In genomic region chr18:2924920-2925319, GRCh38 we compare ENCODE assay signal across 26 cellular contexts.
"Had no signal": no experiment of that assay in that cellular context is flagged by ENCODE, and none has a peak within 500 bp of the region (broad histone marks: within the 10 kb centered on the region; RNA-seq: fewer than 3 reads in every experiment).

No MANE protein-coding gene starts in this region.

- H3K27me3 Mint-ChIP-seq: naive thymus-derived CD8-positive, alpha-beta T cell; stimulated activated memory B cell treated with anti-CD40 and anti-IgM and Interleukin-4, amounts not matched to agents 10 μg/mL and 1 μg/mL and 100 μg/mL, for 72 hours; type B pancreatic cell had no signal

- H3K9me3 ChIP-seq: body of pancreas, left ventricle myocardium inferior, SJSA1, thoracic aorta had no signal

- ATAC-seq: body of pancreas; naive thymus-derived CD8-positive, alpha-beta T cell; sciatic nerve; stimulated activated memory B cell treated with anti-CD40 and anti-IgM and Interleukin-4, amounts not matched to agents 10 μg/mL and 1 μg/mL and 100 μg/mL, for 72 hours had no signal

- H3K4me3 ChIP-seq: body of pancreas, hepatocyte, left ventricle myocardium inferior, SJSA1, thoracic aorta had no signal

- H3K9me3 Mint-ChIP-seq: activated T-helper 1 cell treated with anti-CD3 and anti-CD28 coated beads, Interleukin-12 subunit alpha, Interleukin-12 subunit beta, Interleukin-2, Interleukin-4 antibody, amounts not matched to agents 30 ng/mL and 10 ng/mL and 1 ng/mL, durations not matched to agents 14 hours and 24 hours and 36 hours; immature natural killer cell; mesothelial cell of epicardium; naive thymus-derived CD8-positive, alpha-beta T cell; stimulated activated memory B cell treated with anti-CD40 and anti-IgM and Interleukin-4, amounts not matched to agents 10 μg/mL and 1 μg/mL and 100 μg/mL, for 72 hours; type B pancreatic cell had no signal

- DNase-seq: activated CD4-positive, alpha-beta T cell treated with anti-CD3 and anti-CD28 coated beads for 4 hours; activated CD4-positive, alpha-beta T cell treated with anti-CD3 and anti-CD28 coated beads, Interleukin-2, amount 50 U/mL, for 48 hours; activated CD4-positive, CD25-positive, alpha-beta regulatory T cell; activated gamma-delta T cell; anterior cingulate cortex; caudate nucleus; effector memory CD4-positive, alpha-beta T cell; foreskin melanocyte; glutamatergic neuron; immature natural killer cell; kidney glomerular epithelial cell; left ventricle myocardium inferior; mammary epithelial cell; naive thymus-derived CD8-positive, alpha-beta T cell; small intestine; stimulated activated CD4-positive, alpha-beta T cell treated with anti-CD3 and anti-CD28 coated beads, Interleukin-2, amount 100 ng/mL, for 24 hours; T1000 had no signal

- H3K4me1 ChIP-seq: body of pancreas, SJSA1 had no signal

- H3K27me3 ChIP-seq: body of pancreas, hepatocyte, SJSA1 had no signal

- H3K4me1 Mint-ChIP-seq: immature natural killer cell; mesothelial cell of epicardium; stimulated activated memory B cell treated with anti-CD40 and anti-IgM and Interleukin-4, amounts not matched to agents 10 μg/mL and 1 μg/mL and 100 μg/mL, for 72 hours had no signal

- H3K27ac Mint-ChIP-seq: activated T-helper 1 cell treated with anti-CD3 and anti-CD28 coated beads, Interleukin-12 subunit alpha, Interleukin-12 subunit beta, Interleukin-2, Interleukin-4 antibody, amounts not matched to agents 30 ng/mL and 10 ng/mL and 1 ng/mL, durations not matched to agents 14 hours and 24 hours and 36 hours; mesothelial cell of epicardium; stimulated activated memory B cell treated with anti-CD40 and anti-IgM and Interleukin-4, amounts not matched to agents 10 μg/mL and 1 μg/mL and 100 μg/mL, for 72 hours; type B pancreatic cell had no signal

- H3K4me3 Mint-ChIP-seq: activated T-helper 1 cell treated with anti-CD3 and anti-CD28 coated beads, Interleukin-12 subunit alpha, Interleukin-12 subunit beta, Interleukin-2, Interleukin-4 antibody, amounts not matched to agents 30 ng/mL and 10 ng/mL and 1 ng/mL, durations not matched to agents 14 hours and 24 hours and 36 hours; immature natural killer cell; mesothelial cell of epicardium; naive thymus-derived CD8-positive, alpha-beta T cell; stimulated activated memory B cell treated with anti-CD40 and anti-IgM and Interleukin-4, amounts not matched to agents 10 μg/mL and 1 μg/mL and 100 μg/mL, for 72 hours; type B pancreatic cell had no signal

- H3K27ac ChIP-seq: body of pancreas, hepatocyte, left ventricle myocardium inferior, SJSA1, thoracic aorta had no signal
